In the genomic region with DNA sequence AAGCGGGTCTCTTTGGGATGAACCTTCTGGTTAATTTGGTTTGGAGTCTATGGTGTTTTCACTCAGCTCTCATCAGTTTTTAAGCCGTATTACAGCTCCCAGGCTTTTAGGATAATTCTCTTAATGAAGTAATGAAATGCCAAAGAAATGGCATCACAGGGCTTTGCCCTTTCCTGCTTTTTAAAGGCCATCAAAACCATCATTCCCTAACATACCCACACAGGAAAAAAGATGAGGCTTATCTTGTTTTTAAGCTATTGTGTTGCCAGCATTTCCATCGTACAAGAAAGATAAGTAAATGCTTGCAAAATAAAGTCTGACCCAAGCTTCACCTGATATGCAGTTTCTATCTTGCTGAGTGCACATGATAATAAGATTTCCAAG, we compare ENCODE assay signal across 13 cellular contexts. TPM values are rescaled to one million over a fixed set of nuclear protein-coding genes. Genes with fewer than 3 reads are reported as not detected.
DNase-seq lines count a peak whose midpoint lies in the region; ATAC-seq, FAIRE-seq and TF ChIP-seq lines count a peak whose summit lies in the region.
"Had no signal": no experiment of that assay in that cellular context is flagged by ENCODE, and none has a peak within 500 bp of the region (broad histone marks: within the 10 kb centered on the region; RNA-seq: fewer than 3 reads in every experiment).

No MANE protein-coding gene starts in this region.

- H3K27me3 ChIP-seq in SK-N-SH (ENCODE audit: insufficient read depth) (no peaks in the 10 kb centered on the region), endothelial cell of umbilical vein (ENCODE audit: control insufficient read depth in 2 of 2, insufficient read depth in 2 of 2, low read length in 2 of 2) (no peaks in the 10 kb centered on the region), gastrocnemius medialis (no peaks in the 10 kb centered on the region)
- H3K27me3 ChIP-seq: sigmoid colon had no signal

- H3K27ac ChIP-seq in SK-N-SH (ENCODE audit: low read depth in 2 of 2, low read length in 1 of 2) (peak overlapping the region; percentile 48 to 75), endothelial cell of umbilical vein (ENCODE audit: insufficient read depth, low read depth, low read length) (peak overlapping the region; percentile 53), gastrocnemius medialis (peak overlapping the region in 3 of 4 donors; percentile 1 to 45 (median 4))

- TF ChIP-seq CTCF in SK-N-SH (IDR thresholded peaks at IDR 0.05), result no peak
- no peak for TF ChIP-seq CTCF in endothelial cell of umbilical vein (IDR thresholded peaks at IDR 0.05; ENCODE audit: extremely low read depth in 1 of 2, insufficient read depth in 1 of 2, low read depth in 1 of 2, low read length in 2 of 2)
- no peak for TF ChIP-seq CTCF in gastrocnemius medialis (IDR thresholded peaks at IDR 0.05 in 4 of 5, conservative IDR thresholded peaks at IDR 0.05 in 1 of 5)

- H3K9me3 Mint-ChIP-seq in activated CD4-positive, alpha-beta T cell treated with anti-CD3 and anti-CD28 coated beads, Interleukin-2, amount 10 ng/mL, durations not matched to agents 7 days and 5 days, result no peaks in the 10 kb centered on the region

- H3K36me3 Mint-ChIP-seq in activated CD4-positive, alpha-beta T cell treated with anti-CD3 and anti-CD28 coated beads, Interleukin-2, amount 10 ng/mL, durations not matched to agents 7 days and 5 days (ENCODE audit: low read depth), result peaks cover 49% of the 10 kb centered on the region

- H3K27ac Mint-ChIP-seq in activated CD4-positive, alpha-beta T cell treated with anti-CD3 and anti-CD28 coated beads, Interleukin-2, amount 10 ng/mL, durations not matched to agents 7 days and 5 days, result peak overlapping the region; percentile 21

- peaks cover 15 to 44% of the 10 kb centered on the region in 2 experiments for H3K4me1 ChIP-seq in SK-N-SH (ENCODE audit: control insufficient read depth in 1 of 2, insufficient read depth in 2 of 2, low read depth in 1 of 2, low read length in 1 of 2)
- peaks cover 35% of the 10 kb centered on the region for H3K4me1 ChIP-seq in endothelial cell of umbilical vein (ENCODE audit: control insufficient read depth, extremely low read depth, insufficient read depth, low read length)
- peaks cover 0 to 10% of the 10 kb centered on the region in 2 donors for H3K4me1 ChIP-seq in gastrocnemius medialis

- TF ChIP-seq POLR2A in endothelial cell of umbilical vein (IDR thresholded peaks at IDR 0.05; ENCODE audit: low read depth, low read length), result no peak
- TF ChIP-seq POLR2A in gastrocnemius medialis (IDR thresholded peaks at IDR 0.05), result no peak

- no TSS peak for BruUV-seq in endothelial cell of umbilical vein (replicated peaks; lab: Mats Ljungman, UMichigan)

- in situ Hi-C loops in gastrocnemius medialis (cut with MboI; ENCODE audit: low sequenced_read_pairs in 4 of 4), result no loop called here

- TF ChIP-seq EP300 in SK-N-SH (IDR thresholded peaks at IDR 0.05; ENCODE audit: borderline replicate concordance in 1 of 2, low read depth in 1 of 2, low read length in 1 of 2), result no peak

- peaks cover 60% of the 10 kb centered on the region for H3F3A ChIP-seq in SK-N-SH (replicated peaks; ENCODE audit: insufficient read depth)

- H3K9me3 ChIP-seq in SK-N-SH (no peaks in the 10 kb centered on the region), endothelial cell of umbilical vein (replicated peaks; ENCODE audit: control insufficient read depth, insufficient read depth, low read length) (no peaks in the 10 kb centered on the region), gastrocnemius medialis (no peaks in the 10 kb centered on the region)
- H3K9me3 ChIP-seq: sigmoid colon had no signal

- H3K9ac ChIP-seq in SK-N-SH, result no peak overlapping the region
- H3K9ac ChIP-seq in endothelial cell of umbilical vein (replicated peaks; ENCODE audit: extremely low read depth, insufficient read depth, low read length), result no peak overlapping the region

- CTCF ChIA-PET in activated CD4-positive, alpha-beta T cell treated with anti-CD3 and anti-CD28 coated beads, Interleukin-2, amount 10 ng/mL, durations not matched to agents 7 days and 5 days (lab: Charles Lee), result interaction anchor here (0.6 to 2.0 kb wide), 5 partner anchors 12 to 412 kb away, joined by 3 to 7 read pairs (median 4); no protein-coding TSS in a partner anchor
- CTCF ChIA-PET in SK-N-SH (lab: Yijun Ruan, JAX) (interaction anchor here (0.6 to 3.0 kb wide), 9 partner anchors 11 to 1464 kb away, joined by 3 to 17 read pairs (median 4); no protein-coding TSS in a partner anchor), endothelial cell of umbilical vein (lab: Charles Lee) (interaction anchor here (1.6 to 3.9 kb wide), 5 partner anchors 9 to 77 kb away, joined by 3 to 28 read pairs (median 5); no protein-coding TSS in a partner anchor)

- no peak for FAIRE-seq in endothelial cell of umbilical vein (lab: Jason Lieb, UNC)
- FAIRE-seq: GM12878, HepG2, urothelium cell line had no signal

- no peak for TF ChIP-seq RAD21 in SK-N-SH (IDR thresholded peaks at IDR 0.05; ENCODE audit: low read length)

- peaks cover 96% of the 10 kb centered on the region for H3K79me2 ChIP-seq in SK-N-SH (ENCODE audit: insufficient read depth)
- no peaks in the 10 kb centered on the region for H3K79me2 ChIP-seq in endothelial cell of umbilical vein (ENCODE audit: control insufficient read depth, insufficient read depth, low read length)

- H2AFZ ChIP-seq in SK-N-SH (ENCODE audit: low read depth) (no peak overlapping the region), endothelial cell of umbilical vein (ENCODE audit: low read depth, low read length) (no peak overlapping the region)

- WGBS in SK-N-SH (ENCODE audit: low lambda C conversion rate), result 52% methylated on average over 3 of the region's 3 CpGs

- intact Hi-C loops in endothelial cell of umbilical vein (cut with micrococcal nuclease) (loop anchor here (1.0 kb wide), 3 partner anchors 12 to 38 kb away; no protein-coding TSS in a partner anchor), gastrocnemius medialis (cut with DNase I; ENCODE audit: low total_unique reads) (no loop called here), posterior vena cava (cut with DNase I) (loop anchor here in 1 of 2 donors (10.0 kb wide), 1 partner anchor 50 kb away; no protein-coding TSS in a partner anchor)

- POLR2A ChIA-PET in activated CD4-positive, alpha-beta T cell treated with anti-CD3 and anti-CD28 coated beads, Interleukin-2, amount 10 ng/mL, durations not matched to agents 7 days and 5 days (lab: Charles Lee), result no interaction called here
- POLR2A ChIA-PET in SK-N-SH (lab: Yijun Ruan, JAX), result interaction anchor here (1.6 kb wide), 1 partner anchor 188 kb away, joined by 5 read pairs; no protein-coding TSS in a partner anchor
- POLR2A ChIA-PET in endothelial cell of umbilical vein (lab: Charles Lee), result interaction anchor here (0.7 kb wide), 1 partner anchor 12 kb away, joined by 5 read pairs; no protein-coding TSS in a partner anchor

- ATAC-seq in gastrocnemius medialis, result no peak
- ATAC-seq in HG03565 (IDR thresholded peaks at IDR 0.05; ENCODE audit: unreplicated experiment), result no peak
- ATAC-seq: GM12878 had no signal

- DNase-seq in activated CD4-positive, alpha-beta T cell treated with anti-CD3 and anti-CD28 coated beads, Interleukin-2, amount 10 ng/mL, durations not matched to agents 7 days and 5 days, result no peak
- DNase-seq in activated CD4-positive, alpha-beta T cell treated with anti-CD3 and anti-CD28 coated beads, Interleukin-2, amount 50 U/mL, for 1 hour, result no peak
- DNase-seq in SK-N-SH, result no peak
- DNase-seq in endothelial cell of umbilical vein (ENCODE audit: low read depth, low spot score), result no peak
- DNase-seq in gastrocnemius medialis, result no peak
- DNase-seq in posterior vena cava (ENCODE audit: low spot score), result no peak
- no peak for DNase-seq in AML-193 (lab: John Stamatoyannopoulos, UW)
- DNase-seq: activated CD8-positive, alpha-beta memory T cell treated with anti-CD3 and anti-CD28 coated beads for 24 hours; sigmoid colon had no signal

- peaks cover 83% of the 10 kb centered on the region for H3K4me1 Mint-ChIP-seq in activated CD4-positive, alpha-beta T cell treated with anti-CD3 and anti-CD28 coated beads, Interleukin-2, amount 10 ng/mL, durations not matched to agents 7 days and 5 days

- no peaks in the 10 kb centered on the region for H4K20me1 ChIP-seq in SK-N-SH (ENCODE audit: insufficient read depth)
- no peaks in the 10 kb centered on the region for H4K20me1 ChIP-seq in endothelial cell of umbilical vein (replicated peaks; ENCODE audit: control insufficient read depth, extremely low read depth, insufficient read depth, low read length)

- no peaks in the 10 kb centered on the region for H3K27me3 Mint-ChIP-seq in activated CD4-positive, alpha-beta T cell treated with anti-CD3 and anti-CD28 coated beads, Interleukin-2, amount 10 ng/mL, durations not matched to agents 7 days and 5 days

- no peaks in the 10 kb centered on the region for H3K9me1 ChIP-seq in endothelial cell of umbilical vein (replicated peaks; ENCODE audit: control insufficient read depth, extremely low read depth, insufficient read depth, low read length)

- peaks cover 16 to 22% of the 10 kb centered on the region in 2 experiments for H3K36me3 ChIP-seq in SK-N-SH (replicated peaks in 1 of 2; ENCODE audit: control insufficient read depth in 1 of 2, insufficient read depth in 2 of 2, low read length in 1 of 2)
- no peaks in the 10 kb centered on the region for H3K36me3 ChIP-seq in endothelial cell of umbilical vein (ENCODE audit: control insufficient read depth in 2 of 2, extremely low read depth in 1 of 2, insufficient read depth in 2 of 2, low read length in 2 of 2)
- H3K36me3 ChIP-seq in gastrocnemius medialis, result no peaks in the 10 kb centered on the region
- H3K36me3 ChIP-seq: sigmoid colon had no signal

- dilution Hi-C loops in endothelial cell of umbilical vein (cut with MboI; ENCODE audit: extremely low pct_ligation_motif_present, low sequenced_read_pairs), result no loop called here

- H3K4me2 ChIP-seq in SK-N-SH, result peak overlapping the region; percentile 19
- peak overlapping the region; percentile 50 for H3K4me2 ChIP-seq in endothelial cell of umbilical vein (ENCODE audit: insufficient read depth, low read length)

- H3K4me3 Mint-ChIP-seq in activated CD4-positive, alpha-beta T cell treated with anti-CD3 and anti-CD28 coated beads, Interleukin-2, amount 10 ng/mL, durations not matched to agents 7 days and 5 days, result no peak overlapping the region

- H3K9me2 ChIP-seq in SK-N-SH, result no peaks in the 10 kb centered on the region

- H3K4me3 ChIP-seq in SK-N-SH (ENCODE audit: low read depth in 2 of 2, low read length in 1 of 2), result no peak overlapping the region
- H3K4me3 ChIP-seq in endothelial cell of umbilical vein (replicated peaks in 1 of 3; ENCODE audit: insufficient read depth in 1 of 3, low read depth in 1 of 3, low read length in 3 of 3), result no peak overlapping the region
- no peak overlapping the region for H3K4me3 ChIP-seq in gastrocnemius medialis
- H3K4me3 ChIP-seq: GM12878, sigmoid colon had no signal

RNA-seq across cellular contexts. Expression of a gene that starts 54.9 kb away (rescaled TPM):
- 10 to 100 TPM; 30.3 to 34.0 TPM for total RNA-seq in activated CD4-positive, alpha-beta T cell treated with anti-CD3 and anti-CD28 coated beads, Interleukin-2, amount 10 ng/mL, durations not matched to agents 7 days and 5 days
- polyA plus RNA-seq in SK-N-SH (2012; rRNA removed) (13.8 and 16.3 TPM in 2 replicates), endothelial cell of umbilical vein (6.6 and 9.1 TPM in 2 replicates)
- 14.7 and 21.1 TPM in 2 replicates for polyA plus RNA-seq in SK-N-SH (2012; cell fraction: cytosol; rRNA removed)
- 13.0 and 33.6 TPM in 2 replicates for polyA plus RNA-seq in SK-N-SH (2012; cell fraction: nucleus; rRNA removed)
- total RNA-seq in endothelial cell of umbilical vein (26.9 and 27.6 TPM in 2 replicates), gastrocnemius medialis (10 to 100 TPM; 10.8 to 14.9 (median 12.6) TPM), posterior vena cava (10 to 100 TPM; 20.2 to 21.1 TPM)
- polyA plus RNA-seq in endothelial cell of umbilical vein (2011; cell fraction: cytosol; rRNA removed), result 6.9 and 13.2 TPM in 2 replicates
- 19.6 and 28.8 TPM in 2 replicates for polyA plus RNA-seq in endothelial cell of umbilical vein (2011; cell fraction: nucleus; rRNA removed)
- 13.6 and 18.9 TPM in 2 replicates for polyA plus RNA-seq in endothelial cell of umbilical vein (2012)
- 8.3 and 9.1 TPM in 2 replicates for polyA minus RNA-seq in endothelial cell of umbilical vein
- 7.4 TPM for polyA minus RNA-seq in endothelial cell of umbilical vein (2011; cell fraction: cytosol; rRNA and poly(A)+ RNA removed)
- 31.7 and 42.9 TPM in 2 replicates for polyA minus RNA-seq in endothelial cell of umbilical vein (2011; cell fraction: nucleus; rRNA and poly(A)+ RNA removed)

Comparison
In these comparisons a context has a peak if more than half of its experiments do, and no peak if none do; other contexts are left out.
1. H3K27ac ChIP-seq: peak in every context shown above with its lines; median percentile 62 in SK-N-SH; 53 in endothelial cell of umbilical vein; 4 in gastrocnemius medialis.